Comparison of ENCODE assay signal across 8 cellular contexts in genomic region chr2:54665436-54665856, GRCh38. TPM values are rescaled to one million over a fixed set of nuclear protein-coding genes. Genes with fewer than 3 reads are reported as not detected.
DNase-seq lines count a peak whose midpoint lies in the region; TF ChIP-seq lines count a peak whose summit lies in the region.

No MANE protein-coding gene starts in this region.

- H3K9me3 ChIP-seq in effector memory CD4-positive, alpha-beta T cell (ENCODE audit: control insufficient read depth, low read length) = no peaks in the 10 kb centered on the region

- no peaks in the 10 kb centered on the region for H3K27me3 ChIP-seq in effector memory CD4-positive, alpha-beta T cell (replicated peaks; ENCODE audit: control insufficient read depth, insufficient read depth, low read length, poor library complexity, severe bottlenecking)

- CTCF ChIA-PET in AG04449 (lab: Yijun Ruan, JAX) = interaction anchor here (0.7 to 4.2 kb wide), 20 partner anchors 9 to 558 kb away, joined by 3 to 27 read pairs (median 6); no protein-coding TSS in a partner anchor

- H3K4me3 Mint-ChIP-seq in progenitor cell of endocrine pancreas (ENCODE audit: low read depth) = no peak overlapping the region

- peaks cover 47% of the 10 kb centered on the region for H3K36me3 Mint-ChIP-seq in progenitor cell of endocrine pancreas (ENCODE audit: insufficient read depth)

- no peak overlapping the region for H3K4me3 ChIP-seq in AG04449 (ENCODE audit: low read depth, low read length)
- H3K4me3 ChIP-seq in GM12875 (ENCODE audit: low read depth, low read length) = no peak overlapping the region
- H3K4me3 ChIP-seq in effector memory CD4-positive, alpha-beta T cell (ENCODE audit: insufficient read depth, low read depth, low read length, poor library complexity, severe bottlenecking) = no peak overlapping the region

- DNase-seq in AG04449 (ENCODE audit: low read depth, low spot score) (no peak), NCI-H2227 treated with DMSO at 0.1 percent for 48 hours (lab: John Stamatoyannopoulos, UW) (peak; percentile 53), activated T-cell treated with anti-CD3 and anti-CD28 coated beads for 4 hours (peak; percentile 7), germinal center (ENCODE audit: low spot score) (peak; percentile 38), progenitor cell of endocrine pancreas (ENCODE audit: low spot score, unreplicated experiment) (no peak)
- DNase-seq in effector memory CD4-positive, alpha-beta T cell = no peak
- DNase-seq in NK-92 treated with Interleukin-12 subunit alpha and Interleukin-12 subunit beta, amount 100 ng/mL, for 24 hours (lab: John Stamatoyannopoulos, UW) = no peak

- peak overlapping the region; percentile 83 for H3K27ac Mint-ChIP-seq in progenitor cell of endocrine pancreas

- no peaks in the 10 kb centered on the region for H3K9me3 Mint-ChIP-seq in progenitor cell of endocrine pancreas (ENCODE audit: low read depth)

- POLR2A ChIA-PET in AG04449 (lab: Yijun Ruan, JAX) = interaction anchor here (1.0 to 1.5 kb wide), 2 partner anchors 11 to 92 kb away, joined by 3 to 4 read pairs; no protein-coding TSS in a partner anchor

- H3K27ac ChIP-seq in effector memory CD4-positive, alpha-beta T cell (ENCODE audit: insufficient read depth, low read length, poor library complexity, severe bottlenecking) = no peak overlapping the region

- H3K36me3 ChIP-seq in effector memory CD4-positive, alpha-beta T cell (ENCODE audit: control insufficient read depth, insufficient read depth, low read length) = peaks cover 81% of the 10 kb centered on the region

- no peaks in the 10 kb centered on the region for H3K27me3 Mint-ChIP-seq in progenitor cell of endocrine pancreas

- no peaks in the 10 kb centered on the region for H3K4me1 ChIP-seq in effector memory CD4-positive, alpha-beta T cell (ENCODE audit: control insufficient read depth, insufficient read depth, low read length, poor library complexity, severe bottlenecking)

- TF ChIP-seq CTCF in AG04449 (IDR thresholded peaks at IDR 0.05; ENCODE audit: insufficient read depth, low read length, missing control alignments) = peak; percentile 45
- peak; percentile 70 for TF ChIP-seq CTCF in GM12875 (IDR thresholded peaks at IDR 0.05; ENCODE audit: borderline replicate concordance, insufficient read depth, low read depth, low read length)
- peak; percentile 68 for TF ChIP-seq CTCF in progenitor cell of endocrine pancreas (IDR thresholded peaks at IDR 0.05; ENCODE audit: unreplicated experiment)

- H3K4me1 Mint-ChIP-seq in progenitor cell of endocrine pancreas (ENCODE audit: low read depth) = no peaks in the 10 kb centered on the region

RNA-seq across cellular contexts. Expression of gene EML6, which starts 58.0 kb away (rescaled TPM):
- 2.6 and 4.0 TPM in 2 replicates for total RNA-seq in progenitor cell of endocrine pancreas

Comparison
In these comparisons a context has a peak if more than half of its experiments do, and no peak if none do; other contexts are left out.
1. DNase-seq: peak in NCI-H2227 treated with DMSO at 0.1 percent for 48 hours (single experiment), activated T-cell treated with anti-CD3 and anti-CD28 coated beads for 4 hours (single experiment) and germinal center (single experiment); none in AG04449 (single experiment), progenitor cell of endocrine pancreas (single experiment), effector memory CD4-positive, alpha-beta T cell (0 of 3) and NK-92 treated with Interleukin-12 subunit alpha and Interleukin-12 subunit beta, amount 100 ng/mL, for 24 hours (single experiment).
2. Peak in every context shown above with its lines, with median percentiles within 50 percentile points of each other: CTCF ChIP-seq.